Comparison of ENCODE assay signal across 18 cellular contexts in the genomic region with DNA sequence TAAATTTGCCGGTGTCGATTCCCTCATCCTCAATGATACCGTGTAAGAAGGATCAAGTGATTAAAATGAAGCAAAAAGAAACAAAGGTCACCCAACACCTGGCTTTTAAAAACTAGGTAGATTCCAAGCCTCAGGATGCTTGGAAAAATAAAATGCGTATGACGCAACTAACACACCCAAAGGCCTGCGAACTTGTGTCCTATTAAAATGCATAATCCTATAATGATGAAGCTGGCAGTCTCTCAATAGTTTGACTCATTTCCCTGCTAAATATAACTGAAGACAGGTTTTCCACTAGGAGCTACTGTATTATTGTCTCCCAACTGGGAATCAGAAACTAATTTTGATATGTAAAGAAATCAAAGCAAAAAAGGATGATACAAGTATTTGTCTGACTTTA.
DNase-seq lines count a peak whose midpoint lies in the region; ATAC-seq and TF ChIP-seq lines count a peak whose summit lies in the region.
"Had no signal": no experiment of that assay in that cellular context is flagged by ENCODE, and none has a peak within 500 bp of the region (broad histone marks: within the 10 kb centered on the region; RNA-seq: fewer than 3 reads in every experiment).

No MANE protein-coding gene starts in this region.

- no peak overlapping the region for H3K4me3 ChIP-seq in BJ (ENCODE audit: low read depth, low read length)
- H3K4me3 ChIP-seq in endodermal cell (ENCODE audit: low read length) = no peak overlapping the region
- H3K4me3 ChIP-seq: uterus had no signal

- H3K9me3 ChIP-seq in endodermal cell (ENCODE audit: control insufficient read depth, low read length) = no peaks in the 10 kb centered on the region
- H3K9me3 ChIP-seq: uterus had no signal

- CTCF ChIA-PET in BJ (lab: Yijun Ruan, JAX) = interaction anchor here (1.0 kb wide), 1 partner anchor 15 kb away, joined by 3 read pairs; no protein-coding TSS in a partner anchor

- no peak overlapping the region for H3K9ac ChIP-seq in endodermal cell (ENCODE audit: extremely low read depth, low read length, poor library complexity, severe bottlenecking)

- no peak overlapping the region for H3K27ac Mint-ChIP-seq in endodermal cell
- H3K27ac Mint-ChIP-seq in neural crest cell (ENCODE audit: unreplicated experiment) = no peak overlapping the region
- H3K27ac Mint-ChIP-seq: activated naive CD8-positive, alpha-beta T cell; stimulated activated effector memory CD8-positive, alpha-beta T cell treated with anti-CD3 and anti-CD28 coated beads, Interleukin-12 subunit alpha, Interleukin-12 subunit beta, amount 100 ng/mL, for 72 hours had no signal

- no peak for TF ChIP-seq CTCF in BJ (IDR thresholded peaks at IDR 0.05; ENCODE audit: insufficient read depth, low read depth, low read length)
- no peak for TF ChIP-seq CTCF in endodermal cell (conservative IDR thresholded peaks at IDR 0.05)
- no peak for TF ChIP-seq CTCF in neural crest cell (conservative IDR thresholded peaks at IDR 0.05)

- H3K4me1 Mint-ChIP-seq in endodermal cell = peaks cover 51% of the 10 kb centered on the region
- peaks cover 23% of the 10 kb centered on the region for H3K4me1 Mint-ChIP-seq in neural crest cell
- H3K4me1 Mint-ChIP-seq: stimulated activated effector memory CD8-positive, alpha-beta T cell treated with anti-CD3 and anti-CD28 coated beads, Interleukin-12 subunit alpha, Interleukin-12 subunit beta, amount 100 ng/mL, for 72 hours had no signal

- H3K27me3 ChIP-seq in BJ (ENCODE audit: control insufficient read depth, insufficient read depth, low read length) = no peaks in the 10 kb centered on the region
- H3K27me3 ChIP-seq in endodermal cell (ENCODE audit: control insufficient read depth, insufficient read depth, low read length, poor library complexity, severe bottlenecking) = no peaks in the 10 kb centered on the region
- H3K27me3 ChIP-seq: uterus had no signal

- H3K27ac ChIP-seq in endodermal cell (ENCODE audit: low read depth, low read length) = no peak overlapping the region
- H3K27ac ChIP-seq: uterus had no signal

- DNase-seq in BJ (ENCODE audit: low read depth) (peak; percentile 8), M059J (ENCODE audit: low read depth) (peak; percentile 79), endodermal cell (no peak), neural crest cell (ENCODE audit: low read depth, low spot score) (no peak), NCI-H526 treated with DMSO at 0.1 percent for 48 hours (lab: John Stamatoyannopoulos, UW) (no peak), COLO668 (lab: John Stamatoyannopoulos, UW; ENCODE audit: unreplicated experiment) (no peak)
- DNase-seq: AML-193; cortex of kidney; DMS53; islet precursor cell; Kasumi-1; stimulated activated CD4-positive, alpha-beta T cell treated with anti-CD3 and anti-CD28 coated beads, Interleukin-4, amount 100 ng/mL, for 1 hour; uterus had no signal

- H3K9me3 Mint-ChIP-seq in endodermal cell = no peaks in the 10 kb centered on the region
- H3K9me3 Mint-ChIP-seq in neural crest cell = no peaks in the 10 kb centered on the region

- no peaks in the 10 kb centered on the region for H3K36me3 ChIP-seq in BJ (ENCODE audit: control insufficient read depth, insufficient read depth, low read length)
- H3K36me3 ChIP-seq in endodermal cell (ENCODE audit: control insufficient read depth, insufficient read depth, low read length) = no peaks in the 10 kb centered on the region
- H3K36me3 ChIP-seq: uterus had no signal

- ATAC-seq in GM18870 (IDR thresholded peaks at IDR 0.05; ENCODE audit: unreplicated experiment) (no peak), GM21390 (IDR thresholded peaks at IDR 0.05; ENCODE audit: unreplicated experiment) (no peak)
- ATAC-seq: SK-N-SH treated with all-trans-retinoic acid at 6 μM for 48 hours; stimulated activated effector memory CD8-positive, alpha-beta T cell treated with anti-CD3 and anti-CD28 coated beads, Interleukin-12 subunit alpha, Interleukin-12 subunit beta, amount 100 ng/mL, for 72 hours had no signal

- POLR2A ChIA-PET in BJ (lab: Charles Lee) = no interaction called here

- WGBS in endodermal cell (ENCODE audit: insufficient coverage in 1 of 2, insufficient read length in 1 of 2), 2 experiments = 78 to 92% methylated on average over 2 to 6 of the region's 6 CpGs

- H3K36me3 Mint-ChIP-seq in endodermal cell (ENCODE audit: low read depth) = no peaks in the 10 kb centered on the region
- H3K36me3 Mint-ChIP-seq in neural crest cell (ENCODE audit: low read depth) = no peaks in the 10 kb centered on the region
- H3K36me3 Mint-ChIP-seq: activated naive CD8-positive, alpha-beta T cell; stimulated activated effector memory CD8-positive, alpha-beta T cell treated with anti-CD3 and anti-CD28 coated beads, Interleukin-12 subunit alpha, Interleukin-12 subunit beta, amount 100 ng/mL, for 72 hours had no signal

- H3K4me3 Mint-ChIP-seq in endodermal cell (peak overlapping the region; percentile 23), neural crest cell (peak overlapping the region; percentile 31)
- H3K4me3 Mint-ChIP-seq: activated naive CD8-positive, alpha-beta T cell; stimulated activated effector memory CD8-positive, alpha-beta T cell treated with anti-CD3 and anti-CD28 coated beads, Interleukin-12 subunit alpha, Interleukin-12 subunit beta, amount 100 ng/mL, for 72 hours had no signal

- no peaks in the 10 kb centered on the region for H3K4me1 ChIP-seq in endodermal cell (ENCODE audit: control insufficient read depth, insufficient read depth, low read length)
- H3K4me1 ChIP-seq: uterus had no signal

- peaks cover 14% of the 10 kb centered on the region for H3K27me3 Mint-ChIP-seq in endodermal cell (ENCODE audit: insufficient read depth)
- peaks cover 73% of the 10 kb centered on the region for H3K27me3 Mint-ChIP-seq in neural crest cell (ENCODE audit: low read depth)
- H3K27me3 Mint-ChIP-seq: activated naive CD8-positive, alpha-beta T cell had no signal

Comparison
In these comparisons a context has a peak if more than half of its experiments do, and no peak if none do; other contexts are left out.
1. DNase-seq: peak in BJ (single experiment) and M059J (single experiment); none in endodermal cell (single experiment), neural crest cell (single experiment), NCI-H526 treated with DMSO at 0.1 percent for 48 hours (single experiment) and COLO668 (single experiment).